11 cellular contexts compared by ENCODE assay signal in genomic region chr3:172137287-172138030, GRCh38.
A peak's percentile ranks its signal among the peaks of the same experiment; 100 is the strongest.
DNase-seq lines count a peak whose midpoint lies in the region; ATAC-seq and TF ChIP-seq lines count a peak whose summit lies in the region.
"Had no signal": no experiment of that assay in that cellular context is flagged by ENCODE, and none has a peak within 500 bp of the region (broad histone marks: within the 10 kb centered on the region; RNA-seq: fewer than 3 reads in every experiment).

No MANE protein-coding gene starts in this region.

- H3K4me3 ChIP-seq in fibroblast of villous mesenchyme (ENCODE audit: low read depth, low read length): no peak overlapping the region

- CTCF ChIA-PET in Calu3 (lab: Charles Lee): interaction anchor here (0.6 to 1.9 kb wide), 8 partner anchors 9 to 552 kb away, joined by 3 to 6 read pairs (median 3); partner anchors contain the start of gene FNDC3B

- peak overlapping the region; percentile 60 for H3K4me3 Mint-ChIP-seq in Calu3 (ENCODE audit: low read depth, unreplicated experiment)
- no peak overlapping the region for H3K4me3 Mint-ChIP-seq in progenitor cell of endocrine pancreas (ENCODE audit: low read depth)

- H3K9me3 Mint-ChIP-seq in Calu3 (ENCODE audit: low read depth, unreplicated experiment) (no peaks in the 10 kb centered on the region), progenitor cell of endocrine pancreas (ENCODE audit: low read depth) (no peaks in the 10 kb centered on the region)

- H3K27me3 Mint-ChIP-seq in Calu3 (ENCODE audit: unreplicated experiment): no peaks in the 10 kb centered on the region
- no peaks in the 10 kb centered on the region for H3K27me3 Mint-ChIP-seq in progenitor cell of endocrine pancreas

- peaks cover 92% of the 10 kb centered on the region for H3K4me1 Mint-ChIP-seq in Calu3 (ENCODE audit: low read depth, unreplicated experiment)
- H3K4me1 Mint-ChIP-seq in progenitor cell of endocrine pancreas (ENCODE audit: low read depth): peaks cover 57% of the 10 kb centered on the region

- no peak for TF ChIP-seq CTCF in Calu3 (IDR thresholded peaks at IDR 0.05; ENCODE audit: unreplicated experiment)
- no peak for TF ChIP-seq CTCF in fibroblast of villous mesenchyme (IDR thresholded peaks at IDR 0.05; ENCODE audit: insufficient read depth, low read depth, low read length)
- no peak for TF ChIP-seq CTCF in progenitor cell of endocrine pancreas (IDR thresholded peaks at IDR 0.05; ENCODE audit: unreplicated experiment)

- peak overlapping the region; percentile 86 for H3K27ac Mint-ChIP-seq in Calu3 (ENCODE audit: unreplicated experiment)
- peak overlapping the region; percentile 50 for H3K27ac Mint-ChIP-seq in progenitor cell of endocrine pancreas

- intact Hi-C loops in Calu3 (cut with micrococcal nuclease; ENCODE audit: unreplicated experiment): no loop called here

- DNase-seq in Calu3 (no peak), fibroblast of villous mesenchyme (ENCODE audit: low read depth) (peak; percentile 87), progenitor cell of endocrine pancreas (ENCODE audit: low spot score, unreplicated experiment) (no peak), NCI-H1092 treated with DMSO at 0.1 percent for 48 hours (lab: John Stamatoyannopoulos, UW) (no peak), GDM1 (lab: John Stamatoyannopoulos, UW) (no peak)
- no peak for DNase-seq in activated CD4-positive, alpha-beta T cell treated with anti-CD3 and anti-CD28 coated beads for 1 hour
- DNase-seq: DMS153, NCI-H1092, T-helper 2 cell had no signal

- no TSS peak for BruUV-seq in Calu3 (replicated peaks; lab: Mats Ljungman, UMichigan)

- H3K36me3 Mint-ChIP-seq in Calu3 (ENCODE audit: insufficient read depth, unreplicated experiment): peaks cover 93% of the 10 kb centered on the region
- peaks cover 15% of the 10 kb centered on the region for H3K36me3 Mint-ChIP-seq in progenitor cell of endocrine pancreas (ENCODE audit: insufficient read depth)

- ATAC-seq in SK-N-SH treated with all-trans-retinoic acid at 6 μM for 48 hours (no peak; the same call in 2 of the 3 replicates), GM21723 (IDR thresholded peaks at IDR 0.05; ENCODE audit: unreplicated experiment) (no peak)

TF ChIP-seq in SK-N-SH treated with all-trans-retinoic acid at 6 μM for 48 hours, 23 proteins besides CTCF, POLR2A, EP300 and RAD21:
- no peak for TF ChIP-seq SNAI2 (CRISPR knock-in tag; IDR thresholded peaks at IDR 0.05)
- 0 out of 2 replicates have a peak, but pooled peaks have one; percentile 21 for TF ChIP-seq ISL1 (CRISPR knock-in tag; IDR thresholded peaks at IDR 0.05)
